Comparison of ENCODE assay signal across 34 cellular contexts in genomic region chr1:170599033-170599432, GRCh38.
A peak's percentile ranks its signal among the peaks of the same experiment; 100 is the strongest.
DNase-seq lines count a peak whose midpoint lies in the region; ATAC-seq, FAIRE-seq and TF ChIP-seq lines count a peak whose summit lies in the region.
"Had no signal": no experiment of that assay in that cellular context is flagged by ENCODE, and none has a peak within 500 bp of the region (broad histone marks: within the 10 kb centered on the region; RNA-seq: fewer than 3 reads in every experiment).

No MANE protein-coding gene starts in this region.

- no peaks in the 10 kb centered on the region for H3K79me2 ChIP-seq in GM12878 (ENCODE audit: control insufficient read depth, insufficient read depth, low read length)

- no peaks in the 10 kb centered on the region for H3K4me1 ChIP-seq in GM12878 (ENCODE audit: control insufficient read depth, insufficient read depth, low read length)
- H3K4me1 ChIP-seq: A549; BE2C; BLaER1; BLaER1 treated with 17β-estradiol and CSF1 and Interleukin-3, amounts not matched to agents 10 nM and 100 nM; Caco-2 had no signal

- SMC1A ChIA-PET in GM12878 (lab: Charles Lee; ENCODE audit: uncharacterized antibody, unreplicated experiment): interaction anchor here (0.9 to 8.7 kb wide), 4 partner anchors 15 to 95 kb away, joined by 3 to 93 read pairs (median 5); no protein-coding TSS in a partner anchor

- peak; percentile 61 to 83 for ATAC-seq in activated T-cell treated with anti-CD3 and anti-CD28 coated beads, Interleukin-2, amount 50 U/mL, for 72 hours (replicated peaks in 1 of 2)
- ATAC-seq in stimulated activated naive CD8-positive, alpha-beta T cell treated with anti-CD3 and anti-CD28 coated beads, Interleukin-15, amount 100 ng/mL, for 72 hours: peak; percentile 37
- ATAC-seq in stimulated activated naive CD8-positive, alpha-beta T cell treated with anti-CD3 and anti-CD28 coated beads, Interleukin-15, Interleukin-2, amounts not matched to agents 100 U/mL and 50 U/mL, for 24 hours: no peak
- ATAC-seq in GM12878: peak; percentile 69
- ATAC-seq: A549; CD8-positive, alpha-beta T cell had no signal

- DNase-seq in activated T-cell treated with anti-CD3 and anti-CD28 coated beads, Interleukin-2, amount 50 U/mL, for 72 hours: no peak
- DNase-seq in activated T-cell treated with anti-CD3 and anti-CD28 coated beads for 4 hours (no peak), GM12878 (ENCODE audit: low read depth, low spot score) (no peak)
- DNase-seq in stimulated activated naive CD8-positive, alpha-beta T cell treated with anti-CD3 and anti-CD28 coated beads, Interleukin-15, amount 100 ng/mL, for 72 hours: no peak
- no peak for DNase-seq in stimulated activated naive CD8-positive, alpha-beta T cell treated with anti-CD3 and anti-CD28 coated beads, Interleukin-15, Interleukin-2, amounts not matched to agents 100 U/mL and 50 U/mL, for 24 hours
- no peak for DNase-seq in NK-92 treated with Interleukin-12 subunit alpha and Interleukin-12 subunit beta, amount 100 ng/mL, for 24 hours (lab: John Stamatoyannopoulos, UW)
- DNase-seq: 8988T; ACHN; AML-193; BE2C; C1 segment of cervical spinal cord; Caco-2; Calu3; CD4-positive, alpha-beta memory T cell; CD4-positive, alpha-beta T cell; CD4-positive, CD25-positive, alpha-beta regulatory T cell; CD8-positive, alpha-beta memory T cell; CD8-positive, alpha-beta T cell; COR-L47; DMS 273 treated with DMSO at 0.1 percent for 48 hours; DMS153; DMS53; DMS79; DMS79 treated with DMSO at 0.1 percent for 48 hours; DND-41; EL had no signal

- BruUV-seq in GM12878 (replicated peaks; lab: Mats Ljungman, UMichigan): no TSS peak

- no peak for TF ChIP-seq CTCF in GM12878 (IDR thresholded peaks at IDR 0.05 in 2 of 3, conservative IDR thresholded peaks at IDR 0.05 in 1 of 3; ENCODE audit: control insufficient read depth in 2 of 3, extremely low read depth in 1 of 3, insufficient read depth in 1 of 3, low read depth in 3 of 3, low read length in 3 of 3)

- CTCF ChIA-PET in GM12878 (lab: Yijun Ruan, JAX): interaction anchor here (1.7 kb wide), 1 partner anchor 16 kb away, joined by 5 read pairs; no protein-coding TSS in a partner anchor

- no peak overlapping the region for H3K9ac ChIP-seq in GM12878 (ENCODE audit: control insufficient read depth, insufficient read depth, low read length)
- H3K9ac ChIP-seq: BLaER1; BLaER1 treated with 17β-estradiol and CSF1 and Interleukin-3, amounts not matched to agents 10 nM and 100 nM had no signal

- TF ChIP-seq EP300 in GM12878 (IDR thresholded peaks at IDR 0.05; ENCODE audit: borderline replicate concordance in 1 of 2, control insufficient read depth in 1 of 2, low read depth in 2 of 2, low read length in 2 of 2): no peak

- H2AFZ ChIP-seq in GM12878 (ENCODE audit: control insufficient read depth, low read depth, low read length): no peak overlapping the region

- FAIRE-seq in GM12878 (lab: Jason Lieb, UNC): no peak
- FAIRE-seq: A549, D721Med had no signal

- H3K4me1 Mint-ChIP-seq in activated T-cell treated with anti-CD3 and anti-CD28 coated beads, Interleukin-2, amount 50 U/mL, for 72 hours (ENCODE audit: low read depth): no peaks in the 10 kb centered on the region
- no peaks in the 10 kb centered on the region for H3K4me1 Mint-ChIP-seq in stimulated activated naive CD8-positive, alpha-beta T cell treated with anti-CD3 and anti-CD28 coated beads, Interleukin-15, amount 100 ng/mL, for 72 hours
- H3K4me1 Mint-ChIP-seq: B cell; CD14-positive monocyte; CD4-positive, alpha-beta memory T cell; CD4-positive, CD25-positive, alpha-beta regulatory T cell; CD8-positive, alpha-beta memory T cell had no signal

- no peak overlapping the region for H3K4me3 Mint-ChIP-seq in activated T-cell treated with anti-CD3 and anti-CD28 coated beads, Interleukin-2, amount 50 U/mL, for 72 hours
- no peak overlapping the region for H3K4me3 Mint-ChIP-seq in stimulated activated naive CD8-positive, alpha-beta T cell treated with anti-CD3 and anti-CD28 coated beads, Interleukin-15, amount 100 ng/mL, for 72 hours
- H3K4me3 Mint-ChIP-seq: B cell; CD14-positive monocyte; CD4-positive, alpha-beta memory T cell; CD4-positive, alpha-beta T cell; CD4-positive, CD25-positive, alpha-beta regulatory T cell; CD8-positive, alpha-beta memory T cell; CD8-positive, alpha-beta T cell had no signal

- peaks cover 12 to 16% of the 10 kb centered on the region in 2 donors for H3K9me3 Mint-ChIP-seq in activated T-cell treated with anti-CD3 and anti-CD28 coated beads, Interleukin-2, amount 50 U/mL, for 72 hours
- peaks cover 13 to 40% of the 10 kb centered on the region in 2 donors for H3K9me3 Mint-ChIP-seq in stimulated activated naive CD8-positive, alpha-beta T cell treated with anti-CD3 and anti-CD28 coated beads, Interleukin-15, amount 100 ng/mL, for 72 hours

- no peaks in the 10 kb centered on the region for H3K27me3 ChIP-seq in GM12878 (replicated peaks in 1 of 2; ENCODE audit: control insufficient read depth in 2 of 2, insufficient read depth in 2 of 2, low read length in 1 of 2)
- H3K27me3 ChIP-seq: BE2C; BLaER1; BLaER1 treated with 17β-estradiol and CSF1 and Interleukin-3, amounts not matched to agents 10 nM and 100 nM had no signal

- H3K27ac ChIP-seq in GM12878 (ENCODE audit: control insufficient read depth, insufficient read depth): no peak overlapping the region
- H3K27ac ChIP-seq: 22Rv1; A549; BLaER1; BLaER1 treated with 17β-estradiol and CSF1 and Interleukin-3, amounts not matched to agents 10 nM and 100 nM; C4-2B had no signal

- no peak for TF ChIP-seq POLR2A in GM12878 (IDR thresholded peaks at IDR 0.05; ENCODE audit: low read depth, low read length)

- in situ Hi-C loops in GM12878 (cut with MboI): no loop called here

- no peaks in the 10 kb centered on the region for H4K20me1 ChIP-seq in GM12878 (ENCODE audit: control insufficient read depth, insufficient read depth)
- H4K20me1 ChIP-seq: BLaER1; BLaER1 treated with 17β-estradiol and CSF1 and Interleukin-3, amounts not matched to agents 10 nM and 100 nM had no signal

- H3K27ac Mint-ChIP-seq in activated T-cell treated with anti-CD3 and anti-CD28 coated beads, Interleukin-2, amount 50 U/mL, for 72 hours: no peak overlapping the region
- H3K27ac Mint-ChIP-seq in stimulated activated naive CD8-positive, alpha-beta T cell treated with anti-CD3 and anti-CD28 coated beads, Interleukin-15, amount 100 ng/mL, for 72 hours: no peak overlapping the region
- H3K27ac Mint-ChIP-seq: B cell; CD14-positive monocyte; CD4-positive, alpha-beta memory T cell; CD4-positive, alpha-beta T cell; CD4-positive, CD25-positive, alpha-beta regulatory T cell; CD8-positive, alpha-beta memory T cell; CD8-positive, alpha-beta T cell had no signal

- no peak overlapping the region for H3K4me3 ChIP-seq in GM12878
- H3K4me3 ChIP-seq: A549; BLaER1; BLaER1 treated with 17β-estradiol and CSF1 and Interleukin-3, amounts not matched to agents 10 nM and 100 nM had no signal

- intact Hi-C loops in GM12878 (cut with micrococcal nuclease; ENCODE audit: unreplicated experiment): loop anchor here (10.0 kb wide), 1 partner anchor 66 kb away; the partner anchor contains the start of gene PRRX1

- POLR2A ChIA-PET in GM12878 (lab: Charles Lee): no interaction called here

- H3K36me3 ChIP-seq in GM12878 (ENCODE audit: control insufficient read depth in 2 of 2, insufficient read depth in 2 of 2, low read length in 1 of 2): no peaks in the 10 kb centered on the region
- H3K36me3 ChIP-seq: BE2C; BLaER1; BLaER1 treated with 17β-estradiol and CSF1 and Interleukin-3, amounts not matched to agents 10 nM and 100 nM had no signal

- H3K4me2 ChIP-seq in GM12878 (ENCODE audit: control insufficient read depth, insufficient read depth): no peak overlapping the region
- H3K4me2 ChIP-seq: A549; BLaER1; BLaER1 treated with 17β-estradiol and CSF1 and Interleukin-3, amounts not matched to agents 10 nM and 100 nM had no signal

- peaks cover 5% of the 10 kb centered on the region for H3K27me3 Mint-ChIP-seq in activated T-cell treated with anti-CD3 and anti-CD28 coated beads, Interleukin-2, amount 50 U/mL, for 72 hours (ENCODE audit: low read depth)
- H3K27me3 Mint-ChIP-seq in stimulated activated naive CD8-positive, alpha-beta T cell treated with anti-CD3 and anti-CD28 coated beads, Interleukin-15, amount 100 ng/mL, for 72 hours: peaks cover 9% of the 10 kb centered on the region
- H3K27me3 Mint-ChIP-seq: B cell had no signal

- no peak for TF ChIP-seq RAD21 in GM12878 (IDR thresholded peaks at IDR 0.05; ENCODE audit: insufficient read depth, low read depth, low read length)

- RAD21 ChIA-PET in GM12878 (lab: Charles Lee; ENCODE audit: unreplicated experiment): interaction anchor here (1.4 to 2.8 kb wide), 2 partner anchors 55 to 58 kb away, joined by 4 to 12 read pairs; no protein-coding TSS in a partner anchor

- H3K36me3 Mint-ChIP-seq in activated T-cell treated with anti-CD3 and anti-CD28 coated beads, Interleukin-2, amount 50 U/mL, for 72 hours (ENCODE audit: insufficient read depth in 2 of 2): peaks cover 3% of the 10 kb centered on the region in 2 donors
- H3K36me3 Mint-ChIP-seq: CD14-positive monocyte; CD4-positive, CD25-positive, alpha-beta regulatory T cell; CD8-positive, alpha-beta memory T cell; CD8-positive, alpha-beta T cell had no signal

- no peaks in the 10 kb centered on the region; the same call in 1 of the 3 replicates for H3K9me3 ChIP-seq in GM12878 (replicated peaks; ENCODE audit: control insufficient read depth, insufficient read depth, low read length)
- H3K9me3 ChIP-seq: A549, BE2C had no signal

TF ChIP-seq in GM12878, 131 proteins besides CTCF, POLR2A, EP300 and RAD21 (continues in another document):
- TF ChIP-seq TCF3 (IDR thresholded peaks at IDR 0.05; ENCODE audit: borderline replicate concordance, insufficient read depth, low read depth, low read length) (no peak), EGR1 (IDR thresholded peaks at IDR 0.05; ENCODE audit: borderline replicate concordance in 1 of 2, low read depth in 2 of 2, low read length in 2 of 2) (no peak), RAD51 (IDR thresholded peaks at IDR 0.05) (no peak), ZBTB33 (IDR thresholded peaks at IDR 0.05) (no peak), HCFC1 (IDR thresholded peaks at IDR 0.05; ENCODE audit: low read length) (no peak), TAF1 (IDR thresholded peaks at IDR 0.05; ENCODE audit: borderline replicate concordance, low read depth, low read length) (no peak)
